9 cellular contexts compared by ENCODE assay signal in genomic region chr2:238322001-238322411, GRCh38. TPM values are rescaled to one million over a fixed set of nuclear protein-coding genes. Genes with fewer than 3 reads are reported as not detected.
DNase-seq lines count a peak whose midpoint lies in the region; ATAC-seq and TF ChIP-seq lines count a peak whose summit lies in the region.
"Had no signal": no experiment of that assay in that cellular context is flagged by ENCODE, and none has a peak within 500 bp of the region (broad histone marks: within the 10 kb centered on the region; RNA-seq: fewer than 3 reads in every experiment).

No MANE protein-coding gene starts in this region.

- no peaks in the 10 kb centered on the region for H3K9me3 ChIP-seq in MM.1S (replicated peaks; ENCODE audit: insufficient read depth, low read length)

- H3K4me3 Mint-ChIP-seq in WTC11: peak overlapping the region; percentile 76
- H3K4me3 Mint-ChIP-seq in immature natural killer cell: peak overlapping the region; percentile 74 to 81 (median 80)
- peak overlapping the region; percentile 14 to 77 for H3K4me3 Mint-ChIP-seq in stimulated activated naive CD8-positive, alpha-beta T cell treated with anti-CD3 and anti-CD28 coated beads, Interleukin-15, amount 100 ng/mL, for 72 hours

- H3K27ac ChIP-seq in MM.1S (ENCODE audit: low read length): no peak overlapping the region

- H3K9ac ChIP-seq in MM.1S (ENCODE audit: low read length): no peak overlapping the region

- peaks cover 12% of the 10 kb centered on the region for H3K79me2 ChIP-seq in MM.1S (ENCODE audit: low read length)

- no peaks in the 10 kb centered on the region for H3K36me3 ChIP-seq in MM.1S (replicated peaks; ENCODE audit: insufficient read depth, low read length)

- no peaks in the 10 kb centered on the region for H3K27me3 ChIP-seq in MM.1S (replicated peaks; ENCODE audit: insufficient read depth, low read length)

- TF ChIP-seq CTCF in WTC11 (IDR thresholded peaks at IDR 0.05) (no peak), MM.1S (IDR thresholded peaks at IDR 0.05; ENCODE audit: low read length) (no peak)

- peaks cover 10% of the 10 kb centered on the region for H3K4me1 Mint-ChIP-seq in WTC11
- peaks cover 14 to 22% of the 10 kb centered on the region in 2 donors for H3K4me1 Mint-ChIP-seq in immature natural killer cell
- H3K4me1 Mint-ChIP-seq in stimulated activated naive CD8-positive, alpha-beta T cell treated with anti-CD3 and anti-CD28 coated beads, Interleukin-15, amount 100 ng/mL, for 72 hours: peaks cover 19% of the 10 kb centered on the region

- H3F3A ChIP-seq in MM.1S (ENCODE audit: insufficient read depth, low read length): no peaks in the 10 kb centered on the region

- H3K4me1 ChIP-seq in MM.1S (ENCODE audit: low read length): peaks cover 12% of the 10 kb centered on the region; the same call in 1 of the 2 replicates

- no peaks in the 10 kb centered on the region for H3K9me2 ChIP-seq in MM.1S (replicated peaks; ENCODE audit: insufficient read depth, low read length)

- H3K27me3 Mint-ChIP-seq in WTC11 (ENCODE audit: low read depth): peaks cover 16% of the 10 kb centered on the region
- peaks cover 0 to 1% (median 0%) of the 10 kb centered on the region in 3 donors for H3K27me3 Mint-ChIP-seq in immature natural killer cell (ENCODE audit: low read depth in 3 of 3)
- H3K27me3 Mint-ChIP-seq in stimulated activated naive CD8-positive, alpha-beta T cell treated with anti-CD3 and anti-CD28 coated beads, Interleukin-15, amount 100 ng/mL, for 72 hours: no peaks in the 10 kb centered on the region

- POLR2A ChIA-PET in WTC11 (lab: Charles Lee): no interaction called here

- no peaks in the 10 kb centered on the region for H3K9me3 Mint-ChIP-seq in WTC11
- H3K9me3 Mint-ChIP-seq in immature natural killer cell: peaks cover 0 to 2% (median 0%) of the 10 kb centered on the region in 6 donors
- no peaks in the 10 kb centered on the region for H3K9me3 Mint-ChIP-seq in stimulated activated naive CD8-positive, alpha-beta T cell treated with anti-CD3 and anti-CD28 coated beads, Interleukin-15, amount 100 ng/mL, for 72 hours

- peak; percentile 50 for DNase-seq in activated effector memory CD4-positive, alpha-beta T cell treated with anti-CD3 and anti-CD28 coated beads, Interleukin-2, amount 50 U/mL, for 16 hours
- no peak for DNase-seq in activated effector memory CD4-positive, alpha-beta T cell treated with Interleukin-2 at 50 U/mL for 16 hours
- DNase-seq in WTC11 (ENCODE audit: low spot score): no peak
- DNase-seq in immature natural killer cell: no peak
- DNase-seq in stimulated activated naive CD8-positive, alpha-beta T cell treated with anti-CD3 and anti-CD28 coated beads, Interleukin-15, amount 100 ng/mL, for 72 hours: no peak
- DNase-seq in COLO668 (lab: John Stamatoyannopoulos, UW; ENCODE audit: unreplicated experiment): no peak
- no peak for DNase-seq in MM.1S
- DNase-seq: NCI-H226 had no signal

- no peak for ATAC-seq in WTC11
- no peak for ATAC-seq in stimulated activated naive CD8-positive, alpha-beta T cell treated with anti-CD3 and anti-CD28 coated beads, Interleukin-15, amount 100 ng/mL, for 72 hours
- no peak for ATAC-seq in HG02840 (IDR thresholded peaks at IDR 0.05; ENCODE audit: low FRiP score, unreplicated experiment)

- no peak overlapping the region; the same call in 1 of the 2 replicates for H3K4me2 ChIP-seq in MM.1S (ENCODE audit: low read depth, low read length)

- H3K4me3 ChIP-seq in MM.1S (ENCODE audit: low read length): no peak overlapping the region

- H3K27ac Mint-ChIP-seq in WTC11 (peak overlapping the region; percentile 70; the same call in 1 of the 2 replicates), immature natural killer cell (peak overlapping the region in 2 of 6 donors; percentile 42 to 66)
- H3K27ac Mint-ChIP-seq in stimulated activated naive CD8-positive, alpha-beta T cell treated with anti-CD3 and anti-CD28 coated beads, Interleukin-15, amount 100 ng/mL, for 72 hours: no peak overlapping the region

- H4K20me1 ChIP-seq in MM.1S (ENCODE audit: insufficient read depth, low read length): no peaks in the 10 kb centered on the region

- H2AFZ ChIP-seq in MM.1S (ENCODE audit: low read length): no peak overlapping the region

- H3K36me3 Mint-ChIP-seq in WTC11 (peaks cover 8% of the 10 kb centered on the region), immature natural killer cell (peaks cover 0 to 9% (median 4%) of the 10 kb centered on the region in 3 donors)

- CTCF ChIA-PET in WTC11 (lab: Charles Lee): interaction anchor here (1.1 to 1.8 kb wide), 3 partner anchors 17 to 59 kb away, joined by 3 to 7 read pairs (median 6); no protein-coding TSS in a partner anchor

TF ChIP-seq in WTC11, 78 proteins besides CTCF, POLR2A, EP300 and RAD21:
- no peak for TF ChIP-seq SMAD3 (CRISPR knock-in tag; IDR thresholded peaks at IDR 0.05; ENCODE audit: borderline replicate concordance)
- no peak for TF ChIP-seq IRF2 (CRISPR knock-in tag; IDR thresholded peaks at IDR 0.05; ENCODE audit: borderline replicate concordance, low read depth)

RNA-seq across cellular contexts. Expression of gene TRAF3IP1, which starts 1.7 kb away (rescaled TPM):
- 14.7 to 18.7 TPM (median 16.8 TPM) in 3 replicates for total RNA-seq in WTC11 (2021)
- 1 to 10 TPM; 1.9 to 7.0 (median 2.2) TPM for polyA plus RNA-seq in immature natural killer cell

RNA-seq across cellular contexts. Expression of gene PER2, which starts 33.6 kb away (rescaled TPM):
- 4.1 to 6.6 TPM (median 5.5 TPM) in 3 replicates for total RNA-seq in WTC11 (2021)
- 1 to 10 TPM; 1.0 to 8.5 (median 7.2) TPM for polyA plus RNA-seq in immature natural killer cell
